ENCODE assay signal across 16 cellular contexts in the genomic region with DNA sequence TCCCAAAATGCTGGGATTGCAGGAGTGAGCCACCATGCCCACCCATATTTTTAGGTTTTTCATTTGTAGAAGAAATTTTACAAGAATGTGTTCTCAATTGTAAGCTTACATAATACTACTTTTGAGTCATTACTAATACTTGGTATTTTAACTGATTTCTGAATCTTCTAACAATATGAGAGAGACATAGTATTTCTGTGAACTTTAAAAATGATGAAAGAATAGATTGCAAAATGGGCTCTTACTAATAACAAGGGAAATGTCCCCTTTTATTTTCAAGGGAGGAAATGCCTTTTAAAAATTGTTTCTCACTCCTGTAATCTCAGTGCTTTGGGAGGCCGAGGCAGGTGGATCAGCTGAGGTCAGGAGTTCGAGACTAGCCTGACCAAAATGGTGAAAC.
"Had no signal": no experiment of that assay in that cellular context is flagged by ENCODE, and none has a peak within 500 bp of the region (broad histone marks: within the 10 kb centered on the region; RNA-seq: fewer than 3 reads in every experiment).

No MANE protein-coding gene starts in this region.

- H3K4me3 Mint-ChIP-seq: activated CD4-positive, alpha-beta T cell treated with anti-CD3 and anti-CD28 coated beads for 36 hours; activated CD8-positive, alpha-beta T cell treated with anti-CD3 and anti-CD28 coated beads for 36 hours; activated T-cell treated with anti-CD3 and anti-CD28 coated beads, Interleukin-2, amount 50 U/mL, for 72 hours; T-cell had no signal

- H3K27ac ChIP-seq: cardiac muscle cell, pancreas, VCaP had no signal

- H3K9me3 Mint-ChIP-seq: activated CD8-positive, alpha-beta T cell treated with anti-CD3 and anti-CD28 coated beads for 36 hours; activated T-cell treated with anti-CD3 and anti-CD28 coated beads, Interleukin-2, amount 50 U/mL, for 72 hours; neural crest cell; T-cell had no signal

- H3K27me3 Mint-ChIP-seq: activated CD4-positive, alpha-beta T cell treated with anti-CD3 and anti-CD28 coated beads for 36 hours; activated CD8-positive, alpha-beta T cell treated with anti-CD3 and anti-CD28 coated beads for 36 hours; T-cell had no signal

- H3K27me3 ChIP-seq: cardiac muscle cell, pancreas, tibial nerve had no signal

- H3K9me3 ChIP-seq: pancreas, tibial nerve had no signal

- H3K36me3 ChIP-seq: cardiac muscle cell, pancreas, tibial nerve had no signal

- H3K27ac Mint-ChIP-seq: activated CD4-positive, alpha-beta T cell treated with anti-CD3 and anti-CD28 coated beads for 36 hours; activated CD8-positive, alpha-beta T cell treated with anti-CD3 and anti-CD28 coated beads for 36 hours; activated T-cell treated with anti-CD3 and anti-CD28 coated beads, Interleukin-2, amount 50 U/mL, for 72 hours; T-cell had no signal

- H3K4me3 ChIP-seq: cardiac muscle cell, pancreas, skin epidermis, tibial nerve had no signal

- ATAC-seq: activated CD4-positive, alpha-beta T cell treated with anti-CD3 and anti-CD28 coated beads for 36 hours; activated CD8-positive, alpha-beta T cell treated with anti-CD3 and anti-CD28 coated beads for 36 hours; activated T-cell treated with anti-CD3 and anti-CD28 coated beads, Interleukin-2, amount 50 U/mL, for 72 hours; left ventricle myocardium superior; pancreas; T-cell had no signal

- DNase-seq: activated CD4-positive, alpha-beta T cell treated with anti-CD3 and anti-CD28 coated beads for 36 hours; activated CD8-positive, alpha-beta memory T cell treated with anti-CD3 and anti-CD28 coated beads, Interleukin-2, amount 50 U/mL, for 4 hours; activated CD8-positive, alpha-beta T cell treated with anti-CD3 and anti-CD28 coated beads for 36 hours; activated T-cell treated with anti-CD3 and anti-CD28 coated beads, Interleukin-2, amount 50 U/mL, for 72 hours; cortex of kidney; effector CD8-positive, alpha-beta T cell; head of caudate nucleus; left ventricle myocardium superior; mesenchymal stem cell; pancreas; T-cell had no signal
